In the genomic region with DNA sequence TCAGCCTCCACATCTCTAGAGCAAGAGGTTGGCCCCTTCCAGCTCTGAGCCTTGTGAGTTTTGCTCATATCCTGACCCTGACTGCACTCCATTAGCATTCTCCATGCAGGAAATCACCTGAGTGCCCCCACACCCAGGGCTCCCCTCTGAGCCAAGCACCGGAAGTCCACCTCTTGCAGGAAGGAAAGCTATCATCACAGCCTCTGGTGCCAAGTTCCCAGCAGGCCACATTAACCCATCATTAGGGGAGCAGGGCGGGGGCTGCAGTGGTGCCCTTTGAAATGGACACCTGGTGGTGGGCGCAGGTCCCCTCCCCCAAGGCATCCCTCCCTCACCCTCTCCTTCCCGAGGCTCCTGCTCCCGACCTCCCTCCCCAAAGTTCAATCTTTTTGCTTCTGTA, we compare ENCODE assay signal across 19 cellular contexts. TPM values are rescaled to one million over a fixed set of nuclear protein-coding genes. Genes with fewer than 3 reads are reported as not detected.
"Had no signal": no experiment of that assay in that cellular context is flagged by ENCODE, and none has a peak within 500 bp of the region (broad histone marks: within the 10 kb centered on the region; RNA-seq: fewer than 3 reads in every experiment).

No MANE protein-coding gene starts in this region.

- H3K9me3 ChIP-seq: ascending aorta, gastrocnemius medialis, heart left ventricle, prostate gland, stomach, vagina had no signal

- H3K27ac ChIP-seq: ascending aorta, coronary artery, gastrocnemius medialis, heart left ventricle, neural progenitor cell, prostate gland, skin epidermis, stomach, vagina had no signal

- DNase-seq: activated CD4-positive, alpha-beta T cell treated with anti-CD3 and anti-CD28 coated beads for 36 hours; activated CD4-positive, alpha-beta T cell treated with anti-CD3 and anti-CD28 coated beads, Interleukin-2, amount 50 U/mL, for 48 hours; activated gamma-delta T cell; gastrocnemius medialis; heart left ventricle; left cardiac atrium; mesenchymal stem cell; naive thymus-derived CD4-positive, alpha-beta T cell; right cardiac atrium; stimulated activated CD4-positive, alpha-beta T cell treated with anti-CD3 and anti-CD28 coated beads, Interleukin-15, amount 100 ng/mL, for 24 hours; stimulated activated CD4-positive, alpha-beta T cell treated with anti-CD3 and anti-CD28 coated beads, Interleukin-4, amount 100 ng/mL, for 1 hour; stomach; trophoblast cell had no signal

- ATAC-seq: activated CD4-positive, alpha-beta T cell treated with anti-CD3 and anti-CD28 coated beads for 36 hours; gastrocnemius medialis; heart left ventricle; left cardiac atrium; naive thymus-derived CD4-positive, alpha-beta T cell; right cardiac atrium had no signal

- H3K36me3 ChIP-seq: ascending aorta, gastrocnemius medialis, heart left ventricle, neural progenitor cell, prostate gland, stomach, vagina had no signal

- H3K9ac ChIP-seq: neural progenitor cell had no signal

- H3K27me3 ChIP-seq: ascending aorta, neural progenitor cell, vagina had no signal

- H3K4me3 ChIP-seq: ascending aorta, coronary artery, gastrocnemius medialis, heart left ventricle, neural progenitor cell, prostate gland, skin epidermis, stomach, vagina had no signal

- H3K4me1 ChIP-seq: ascending aorta, gastrocnemius medialis, heart left ventricle, prostate gland, stomach, vagina had no signal

RNA-seq across cellular contexts. Expression of a gene that starts 16.1 kb away (rescaled TPM):
- polyA plus RNA-seq: heart left ventricle; naive thymus-derived CD4-positive, alpha-beta T cell; right cardiac atrium; stomach had no signal
